In genomic region chrX:65745427-65745826, GRCh38 we compare ENCODE assay signal across 1 cellular context.
TF ChIP-seq lines count a peak whose summit lies in the region.

No MANE protein-coding gene starts in this region.

TF ChIP-seq in GM12878, 131 proteins besides CTCF, POLR2A, EP300 and RAD21 (continued from another document):
- no peak for TF ChIP-seq BCLAF1 (IDR thresholded peaks at IDR 0.05)
- TF ChIP-seq PBX3 (IDR thresholded peaks at IDR 0.05; ENCODE audit: insufficient replicate concordance, low read depth, low read length): peak; percentile 14
- no peak for TF ChIP-seq PAX8 (IDR thresholded peaks at IDR 0.05)
